In genomic region chr13:20658451-20658850, GRCh38 we compare ENCODE assay signal across 2 cellular contexts.
TF ChIP-seq lines count a peak whose summit lies in the region.

No MANE protein-coding gene starts in this region.

TF ChIP-seq in IMR-90, 13 proteins besides CTCF, POLR2A, EP300 and RAD21:
- TF ChIP-seq ELK1 (IDR thresholded peaks at IDR 0.05; ENCODE audit: borderline replicate concordance, low read depth, low read length) (no peak), CEBPB (IDR thresholded peaks at IDR 0.05; ENCODE audit: low read depth, low read length) (peak; percentile 48)

TF ChIP-seq in HepG2, 621 proteins besides CTCF, POLR2A, EP300 and RAD21:
- TF ChIP-seq ZNF282 (IDR thresholded peaks at IDR 0.05; ENCODE audit: partially characterized antibody), result no peak
- TF ChIP-seq, protein P1, sequence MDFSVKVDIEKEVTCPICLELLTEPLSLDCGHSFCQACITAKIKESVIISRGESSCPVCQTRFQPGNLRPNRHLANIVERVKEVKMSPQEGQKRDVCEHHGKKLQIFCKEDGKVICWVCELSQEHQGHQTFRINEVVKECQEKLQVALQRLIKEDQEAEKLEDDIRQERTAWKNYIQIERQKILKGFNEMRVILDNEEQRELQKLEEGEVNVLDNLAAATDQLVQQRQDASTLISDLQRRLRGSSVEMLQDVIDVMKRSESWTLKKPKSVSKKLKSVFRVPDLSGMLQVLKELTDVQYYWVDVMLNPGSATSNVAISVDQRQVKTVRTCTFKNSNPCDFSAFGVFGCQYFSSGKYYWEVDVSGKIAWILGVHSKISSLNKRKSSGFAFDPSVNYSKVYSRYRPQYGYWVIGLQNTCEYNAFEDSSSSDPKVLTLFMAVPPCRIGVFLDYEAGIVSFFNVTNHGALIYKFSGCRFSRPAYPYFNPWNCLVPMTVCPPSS (IDR thresholded peaks at IDR 0.05), result no peak
- TF ChIP-seq HOXA9 (CRISPR knock-in tag; IDR thresholded peaks at IDR 0.05; ENCODE audit: borderline replicate concordance), result no peak
- no peak for TF ChIP-seq SPEN (CRISPR knock-in tag; IDR thresholded peaks at IDR 0.05; ENCODE audit: low read depth)
- TF ChIP-seq CEBPG (CRISPR knock-in tag; IDR thresholded peaks at IDR 0.05), result peak; percentile 20; the same call in 1 of the 2 replicates
- TF ChIP-seq ZNF720 (CRISPR knock-in tag; IDR thresholded peaks at IDR 0.05), result no peak
- no peak for TF ChIP-seq JARID2 (CRISPR knock-in tag; IDR thresholded peaks at IDR 0.05; ENCODE audit: insufficient replicate concordance)
- no peak for TF ChIP-seq ZNF784 (CRISPR knock-in tag; IDR thresholded peaks at IDR 0.05; ENCODE audit: borderline replicate concordance)
- peak; percentile 67 for TF ChIP-seq CEBPB (IDR thresholded peaks at IDR 0.05; ENCODE audit: borderline replicate concordance, low read depth, low read length)
- TF ChIP-seq SMAD3 (CRISPR knock-in tag; IDR thresholded peaks at IDR 0.05), result no peak
- TF ChIP-seq ZNF430 (CRISPR knock-in tag; IDR thresholded peaks at IDR 0.05), result no peak
TF ChIP-seq in HepG2: peak in this region for 2.
